ENCODE assay signal across 8 cellular contexts in the genomic region with DNA sequence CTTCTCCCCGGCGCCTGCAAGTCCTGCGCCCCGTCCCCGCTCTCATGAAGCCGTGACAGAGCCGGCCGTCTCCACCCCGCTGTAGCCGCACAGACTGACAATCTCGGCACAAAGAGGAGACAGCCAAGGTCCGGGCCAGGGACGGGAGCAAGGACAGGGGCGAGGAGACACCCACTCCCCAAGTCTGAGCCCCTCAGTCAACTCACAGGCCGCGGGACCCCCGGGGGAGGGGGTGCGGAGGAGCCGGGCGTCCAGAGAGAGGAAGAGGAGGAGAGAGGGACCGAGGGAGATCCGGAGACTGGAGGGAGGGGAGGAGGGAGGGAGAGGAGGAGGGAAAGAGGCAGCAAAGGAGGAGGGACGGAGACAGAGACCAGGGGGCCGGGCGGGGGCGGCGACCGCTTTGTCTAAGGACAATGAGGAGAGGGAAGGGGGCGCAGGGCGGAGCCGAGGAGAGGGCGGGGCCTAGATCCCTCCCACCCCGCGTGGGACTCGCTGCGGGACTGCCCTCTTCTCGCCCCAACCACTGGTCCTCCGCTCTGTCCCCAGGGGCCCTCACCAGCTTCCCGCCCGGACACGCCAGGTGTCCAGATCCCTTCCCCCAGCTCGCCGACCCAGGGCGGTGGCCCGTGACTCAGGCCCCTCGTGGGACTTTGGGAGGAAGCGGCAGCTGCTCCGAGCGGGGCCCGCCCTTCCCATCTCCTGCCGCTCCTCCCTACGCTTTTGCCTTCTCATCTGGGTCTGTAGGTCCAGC. TPM values are rescaled to one million over a fixed set of nuclear protein-coding genes. Genes with fewer than 3 reads are reported as not detected.
DNase-seq lines count a peak whose midpoint lies in the region; ATAC-seq, FAIRE-seq and TF ChIP-seq lines count a peak whose summit lies in the region.

No MANE protein-coding gene starts in this region.

- no peak for TF ChIP-seq EP300 in A549 (IDR thresholded peaks at IDR 0.05)

- POLR2A ChIA-PET in A549 (lab: Yijun Ruan, JAX): interaction anchor here (0.5 to 2.2 kb wide), 7 partner anchors 17 to 199 kb away, joined by 3 to 12 read pairs (median 3); a partner anchor contains a TSS

- H3K4me1 ChIP-seq in A549: peaks cover 63% of the 10 kb centered on the region

- peak overlapping the region; percentile 79 for H3K4me2 ChIP-seq in A549

- no peak; the same call in 1 of the 2 replicates for TF ChIP-seq POLR2A in A549 (IDR thresholded peaks at IDR 0.05; ENCODE audit: low read length)

- WGBS in A549 (ENCODE audit: missing lambda C conversion rate): 0% methylated on average over 8 of the region's 52 CpGs

- CTCF ChIA-PET in A549 (lab: Yijun Ruan, JAX): interaction anchor here (0.6 to 6.9 kb wide), 6 partner anchors 9 to 40 kb away, joined by 4 to 84 read pairs (median 6); no protein-coding TSS in a partner anchor

- H3K27ac ChIP-seq in A549: peak overlapping the region; percentile 83 to 99

- TF ChIP-seq CTCF in A549 (IDR thresholded peaks at IDR 0.05): no peak

- H3K4me3 ChIP-seq in A549: peak overlapping the region; percentile 84

- peak; percentile 51 to 74 for ATAC-seq in A549
- peak; percentile 39 for ATAC-seq in GM18867 (IDR thresholded peaks at IDR 0.05; ENCODE audit: unreplicated experiment)
- ATAC-seq in HG03159 (IDR thresholded peaks at IDR 0.05; ENCODE audit: unreplicated experiment): peak; percentile 34

- FAIRE-seq in A549 (lab: Jason Lieb, UNC): no peak

- DNase-seq in A549 (ENCODE audit: low read depth in 1 of 2, low spot score in 1 of 2) (peak; percentile 54 to 85), NCI-H2227 treated with DMSO at 0.1 percent for 48 hours (lab: John Stamatoyannopoulos, UW) (peak; percentile 79), cerebellar cortex (ENCODE audit: low spot score) (peak; percentile 80), kidney glomerular epithelial cell (lab: John Stamatoyannopoulos, UW) (peak; percentile 80)
- peak; percentile 47 for DNase-seq in activated CD4-positive, CD25-positive, alpha-beta regulatory T cell treated with anti-CD3 and anti-CD28 coated beads, Interleukin-2, amount 50 U/mL, for 16 hours (ENCODE audit: low read depth, low spot score)
- peak; percentile 97 for DNase-seq in stimulated activated CD4-positive, alpha-beta T cell treated with anti-CD3 and anti-CD28 coated beads, Interleukin-15, amount 100 ng/mL, for 24 hours

- TF ChIP-seq RAD21 in A549 (conservative IDR thresholded peaks at IDR 0.05 in 1 of 2, IDR thresholded peaks at IDR 0.05 in 1 of 2): no peak

- no peaks in the 10 kb centered on the region for H3K9me3 ChIP-seq in A549

TF ChIP-seq in A549, 52 proteins besides CTCF, POLR2A, EP300 and RAD21 (continues in another document):
- TF ChIP-seq MAZ (IDR thresholded peaks at IDR 0.05; ENCODE audit: borderline replicate concordance, low read depth, low read length) (no peak), HOXB13 (CRISPR knock-in tag; IDR thresholded peaks at IDR 0.05; ENCODE audit: low read depth) (no peak), GATA3 (IDR thresholded peaks at IDR 0.05; ENCODE audit: borderline replicate concordance) (no peak), NFE2L2 (conservative IDR thresholded peaks at IDR 0.05; ENCODE audit: low read length) (no peak), CHD2 (IDR thresholded peaks at IDR 0.05; ENCODE audit: low read length, partially characterized antibody) (no peak), JUNB (IDR thresholded peaks at IDR 0.05) (no peak), ZSCAN20 (CRISPR knock-in tag; IDR thresholded peaks at IDR 0.05) (no peak), RARB (CRISPR knock-in tag; IDR thresholded peaks at IDR 0.05) (no peak), NPAS2 (CRISPR knock-in tag; IDR thresholded peaks at IDR 0.05; ENCODE audit: borderline replicate concordance) (no peak), MAFK (IDR thresholded peaks at IDR 0.05; ENCODE audit: partially characterized antibody) (no peak), ZNF302 (CRISPR knock-in tag; IDR thresholded peaks at IDR 0.05) (no peak), PHF8 (IDR thresholded peaks at IDR 0.05; ENCODE audit: borderline replicate concordance, low read depth) (0 out of 2 replicates have a peak, but pooled peaks have one; percentile 2), NR3C1 (IDR thresholded peaks at IDR 0.05) (no peak), RCOR1 (IDR thresholded peaks at IDR 0.05; ENCODE audit: low read depth, low read length) (no peak), BHLHE40 (IDR thresholded peaks at IDR 0.05; ENCODE audit: low read depth, low read length) (no peak), FOSB (CRISPR knock-in tag; IDR thresholded peaks at IDR 0.05) (no peak), SREBF2 (IDR thresholded peaks at IDR 0.05) (no peak), RNF2 (IDR thresholded peaks at IDR 0.05; ENCODE audit: borderline replicate concordance, low read depth) (no peak), TFCP2L1 (CRISPR knock-in tag; IDR thresholded peaks at IDR 0.05) (no peak), EHF (CRISPR knock-in tag; IDR thresholded peaks at IDR 0.05) (no peak), HEYL (CRISPR knock-in tag; IDR thresholded peaks at IDR 0.05) (no peak)
- TF ChIP-seq, protein P1, sequence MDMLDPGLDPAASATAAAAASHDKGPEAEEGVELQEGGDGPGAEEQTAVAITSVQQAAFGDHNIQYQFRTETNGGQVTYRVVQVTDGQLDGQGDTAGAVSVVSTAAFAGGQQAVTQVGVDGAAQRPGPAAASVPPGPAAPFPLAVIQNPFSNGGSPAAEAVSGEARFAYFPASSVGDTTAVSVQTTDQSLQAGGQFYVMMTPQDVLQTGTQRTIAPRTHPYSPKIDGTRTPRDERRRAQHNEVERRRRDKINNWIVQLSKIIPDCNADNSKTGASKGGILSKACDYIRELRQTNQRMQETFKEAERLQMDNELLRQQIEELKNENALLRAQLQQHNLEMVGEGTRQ (IDR thresholded peaks at IDR 0.05): no peak
- TF ChIP-seq, protein P2, sequence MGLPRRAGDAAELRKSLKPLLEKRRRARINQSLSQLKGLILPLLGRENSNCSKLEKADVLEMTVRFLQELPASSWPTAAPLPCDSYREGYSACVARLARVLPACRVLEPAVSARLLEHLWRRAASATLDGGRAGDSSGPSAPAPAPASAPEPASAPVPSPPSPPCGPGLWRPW (IDR thresholded peaks at IDR 0.05): no peak
- TF ChIP-seq, protein P3, sequence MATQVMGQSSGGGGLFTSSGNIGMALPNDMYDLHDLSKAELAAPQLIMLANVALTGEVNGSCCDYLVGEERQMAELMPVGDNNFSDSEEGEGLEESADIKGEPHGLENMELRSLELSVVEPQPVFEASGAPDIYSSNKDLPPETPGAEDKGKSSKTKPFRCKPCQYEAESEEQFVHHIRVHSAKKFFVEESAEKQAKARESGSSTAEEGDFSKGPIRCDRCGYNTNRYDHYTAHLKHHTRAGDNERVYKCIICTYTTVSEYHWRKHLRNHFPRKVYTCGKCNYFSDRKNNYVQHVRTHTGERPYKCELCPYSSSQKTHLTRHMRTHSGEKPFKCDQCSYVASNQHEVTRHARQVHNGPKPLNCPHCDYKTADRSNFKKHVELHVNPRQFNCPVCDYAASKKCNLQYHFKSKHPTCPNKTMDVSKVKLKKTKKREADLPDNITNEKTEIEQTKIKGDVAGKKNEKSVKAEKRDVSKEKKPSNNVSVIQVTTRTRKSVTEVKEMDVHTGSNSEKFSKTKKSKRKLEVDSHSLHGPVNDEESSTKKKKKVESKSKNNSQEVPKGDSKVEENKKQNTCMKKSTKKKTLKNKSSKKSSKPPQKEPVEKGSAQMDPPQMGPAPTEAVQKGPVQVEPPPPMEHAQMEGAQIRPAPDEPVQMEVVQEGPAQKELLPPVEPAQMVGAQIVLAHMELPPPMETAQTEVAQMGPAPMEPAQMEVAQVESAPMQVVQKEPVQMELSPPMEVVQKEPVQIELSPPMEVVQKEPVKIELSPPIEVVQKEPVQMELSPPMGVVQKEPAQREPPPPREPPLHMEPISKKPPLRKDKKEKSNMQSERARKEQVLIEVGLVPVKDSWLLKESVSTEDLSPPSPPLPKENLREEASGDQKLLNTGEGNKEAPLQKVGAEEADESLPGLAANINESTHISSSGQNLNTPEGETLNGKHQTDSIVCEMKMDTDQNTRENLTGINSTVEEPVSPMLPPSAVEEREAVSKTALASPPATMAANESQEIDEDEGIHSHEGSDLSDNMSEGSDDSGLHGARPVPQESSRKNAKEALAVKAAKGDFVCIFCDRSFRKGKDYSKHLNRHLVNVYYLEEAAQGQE (IDR thresholded peaks at IDR 0.05): no peak

RNA-seq across cellular contexts. Expression of a gene that starts 0.6 kb away (rescaled TPM):
- polyA plus RNA-seq in A549 (2011; rRNA removed) (20.6 and 25.4 TPM in 2 replicates), A549 (2017; fragmentation: RNase III; extraction: RNeasy Plus Mini Kit Qiagen cat#74134 plus additional on column Dnase treatment) (16.2 to 17.7 TPM (median 17.1 TPM) in 3 replicates)
- 16.7 and 21.3 TPM in 2 replicates for polyA plus RNA-seq in A549 (2012; cell fraction: cytosol; rRNA removed)
- 20.2 and 24.1 TPM in 2 replicates for polyA plus RNA-seq in A549 (2012; cell fraction: nucleus; rRNA removed)
- polyA minus RNA-seq in A549 (2011; rRNA and poly(A)+ RNA removed): 19.1 and 22.1 TPM in 2 replicates

RNA-seq across cellular contexts. Expression of a gene that starts 3.7 kb away (rescaled TPM):
- 11.3 and 12.4 TPM in 2 replicates for polyA plus RNA-seq in A549 (2011; rRNA removed)
- 21.7 and 24.8 TPM in 2 replicates for polyA plus RNA-seq in A549 (2012; cell fraction: cytosol; rRNA removed)
- 22.2 and 23.8 TPM in 2 replicates for polyA plus RNA-seq in A549 (2012; cell fraction: nucleus; rRNA removed)
- polyA plus RNA-seq in A549 (2017; fragmentation: RNase III; extraction: RNeasy Plus Mini Kit Qiagen cat#74134 plus additional on column Dnase treatment): 13.0 to 14.5 TPM (median 13.0 TPM) in 3 replicates
- polyA minus RNA-seq in A549 (2011; rRNA and poly(A)+ RNA removed): 11.7 and 12.7 TPM in 2 replicates

RNA-seq across cellular contexts. Expression of a gene that starts 14.3 kb away (rescaled TPM):
- polyA plus RNA-seq in A549 (2011; rRNA removed): 31.3 and 31.6 TPM in 2 replicates
- 37.0 and 37.5 TPM in 2 replicates for polyA plus RNA-seq in A549 (2012; cell fraction: cytosol; rRNA removed)
- polyA plus RNA-seq in A549 (2012; cell fraction: nucleus; rRNA removed): 79.7 and 94.4 TPM in 2 replicates
- 27.7 to 31.6 TPM (median 30.3 TPM) in 3 replicates for polyA plus RNA-seq in A549 (2017; fragmentation: RNase III; extraction: RNeasy Plus Mini Kit Qiagen cat#74134 plus additional on column Dnase treatment)
- 39.6 and 40.0 TPM in 2 replicates for polyA minus RNA-seq in A549 (2011; rRNA and poly(A)+ RNA removed)

RNA-seq across cellular contexts. Expression of a gene that starts 30.0 kb away (rescaled TPM):
- 8.2 and 13.3 TPM in 2 replicates for polyA plus RNA-seq in A549 (2011; rRNA removed)
- 8.4 and 10.3 TPM in 2 replicates for polyA plus RNA-seq in A549 (2012; cell fraction: cytosol; rRNA removed)
- polyA plus RNA-seq in A549 (2012; cell fraction: nucleus; rRNA removed): 29.8 and 46.1 TPM in 2 replicates
- 14.9 to 21.4 TPM (median 16.5 TPM) in 3 replicates for polyA plus RNA-seq in A549 (2017; fragmentation: RNase III; extraction: RNeasy Plus Mini Kit Qiagen cat#74134 plus additional on column Dnase treatment)
- 18.4 and 19.4 TPM in 2 replicates for polyA minus RNA-seq in A549 (2011; rRNA and poly(A)+ RNA removed)

RNA-seq across cellular contexts. Expression of a gene that starts 33.1 kb away (rescaled TPM):
- polyA plus RNA-seq in A549 (2011; rRNA removed) (691 and 782 TPM in 2 replicates), A549 (2017; fragmentation: RNase III; extraction: RNeasy Plus Mini Kit Qiagen cat#74134 plus additional on column Dnase treatment) (1,022 to 1,121 TPM (median 1,044 TPM) in 3 replicates)
- polyA plus RNA-seq in A549 (2012; cell fraction: cytosol; rRNA removed): 1,345 and 1,480 TPM in 2 replicates
- polyA plus RNA-seq in A549 (2012; cell fraction: nucleus; rRNA removed): 1,395 and 1,872 TPM in 2 replicates
- polyA minus RNA-seq in A549 (2011; rRNA and poly(A)+ RNA removed): 802 and 983 TPM in 2 replicates

Comparison
In these comparisons a context has a peak if more than half of its experiments do, and no peak if none do; other contexts are left out.
1. Peak in every context shown above with its lines: DNase-seq, ATAC-seq, H3K4me3 ChIP-seq and H3K27ac ChIP-seq.
2. DNase-seq: peak in every context shown above with its lines; median percentile 97 in stimulated activated CD4-positive, alpha-beta T cell treated with anti-CD3 and anti-CD28 coated beads, Interleukin-15, amount 100 ng/mL, for 24 hours; 80 in cerebellar cortex; 80 in kidney glomerular epithelial cell; 79 in NCI-H2227 treated with DMSO at 0.1 percent for 48 hours; 70 in A549; 47 in activated CD4-positive, CD25-positive, alpha-beta regulatory T cell treated with anti-CD3 and anti-CD28 coated beads, Interleukin-2, amount 50 U/mL, for 16 hours.